In the genomic region with DNA sequence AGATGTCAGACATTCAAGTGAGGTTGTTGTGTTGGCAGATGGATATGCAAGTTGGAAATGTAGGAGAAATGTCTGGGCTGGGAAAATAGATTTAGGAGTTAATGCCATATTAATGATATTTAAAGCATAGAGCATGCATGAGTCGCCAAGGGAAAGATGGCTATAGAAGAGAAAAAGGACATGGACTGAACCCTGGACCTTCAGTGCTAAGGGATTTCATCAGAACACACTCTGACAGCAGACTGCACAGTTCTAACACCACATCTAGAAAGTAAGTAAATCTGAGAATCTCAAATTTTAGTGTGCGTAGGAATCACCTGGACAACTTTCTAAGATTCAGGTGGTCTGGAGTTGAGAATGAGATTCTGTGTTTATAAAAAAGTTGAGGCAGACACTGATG, we compare ENCODE assay signal across 25 cellular contexts. TPM values are rescaled to one million over a fixed set of nuclear protein-coding genes. Genes with fewer than 3 reads are reported as not detected.
"Had no signal": no experiment of that assay in that cellular context is flagged by ENCODE, and none has a peak within 500 bp of the region (broad histone marks: within the 10 kb centered on the region; RNA-seq: fewer than 3 reads in every experiment).

No MANE protein-coding gene starts in this region.

- H3K27ac Mint-ChIP-seq: T-cell had no signal

- H3K27ac ChIP-seq: HL-60 had no signal

- H3K27me3 Mint-ChIP-seq: T-cell had no signal

- H3K9me3 ChIP-seq: SK-N-SH had no signal

- H3K4me3 Mint-ChIP-seq: T-cell had no signal

- ATAC-seq: T-cell had no signal

- DNase-seq: IMR-90, KG1, MV-4-11, NCI-H1048, NCI-H1105, NCI-H1417, NCI-H1436 treated with DMSO at 0.1 percent for 48 hours, NCI-H1694, NCI-H187 treated with DMSO at 0.1 percent for 48 hours, NCI-H2029 treated with DMSO at 0.1 percent for 48 hours, NCI-H2171 treated with DMSO at 0.1 percent for 48 hours, NCI-H345, NCI-H524, NCI-H526 treated with DMSO at 0.1 percent for 48 hours, NCI-H774, Right ventricle myocardium superior, RPMI8226, SIG-M5, SK-N-SH, SW 1271, T-cell had no signal

- H3K9me3 Mint-ChIP-seq: T-cell had no signal

- H3K9ac ChIP-seq: SK-N-SH had no signal

RNA-seq across cellular contexts. Expression of a gene that starts 31.8 kb away (rescaled TPM):
- total RNA-seq: IMR-90, LHCN-M2, NCI-H460, Right ventricle myocardium superior, SK-MEL-5, T-cell had no signal
